In the genomic region with DNA sequence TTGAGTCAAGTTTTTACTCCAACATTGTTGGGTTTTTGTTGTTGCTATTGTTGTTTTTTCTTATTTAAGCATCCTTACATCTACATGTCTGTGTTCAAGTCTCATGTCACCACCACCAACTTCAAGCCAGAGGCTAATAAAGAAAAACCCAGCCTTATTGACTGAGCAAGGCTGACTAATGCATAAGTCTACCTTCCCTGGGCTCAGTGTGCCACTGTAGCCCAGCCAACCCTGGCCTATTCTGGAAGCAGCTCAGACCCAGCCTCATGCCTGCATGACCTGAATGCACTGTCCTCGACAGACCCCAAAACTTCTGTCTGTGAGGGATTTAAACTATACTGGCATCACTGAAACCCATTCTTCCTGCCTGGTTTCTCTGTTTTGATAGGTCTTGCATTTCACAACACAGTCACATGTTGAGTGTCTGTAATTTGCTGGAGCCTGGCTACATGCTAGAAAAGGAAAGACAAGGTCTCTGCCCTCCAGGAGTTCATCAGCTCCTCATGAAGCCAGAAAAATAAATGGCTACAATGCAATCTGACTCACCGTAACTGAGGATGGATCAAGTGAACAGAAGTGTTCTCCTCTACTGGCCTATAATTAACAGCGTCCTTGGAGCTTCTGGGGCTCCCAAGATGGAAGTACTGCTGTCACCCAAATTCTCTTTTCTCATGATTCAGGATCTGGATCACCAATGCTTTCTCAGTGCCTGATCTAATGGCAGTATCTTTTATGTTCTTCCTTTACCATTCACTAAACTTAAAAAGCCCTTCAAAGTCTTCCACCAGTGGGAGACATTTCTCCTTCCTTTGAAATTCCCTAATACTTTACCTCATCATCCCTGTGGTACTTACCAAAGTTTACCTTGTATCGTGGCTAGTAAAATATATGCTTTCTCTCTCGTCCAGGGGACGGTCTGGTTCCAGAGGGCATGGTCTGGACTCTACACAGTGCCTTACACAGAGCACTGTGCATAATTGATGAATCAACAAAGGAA, we compare ENCODE assay signal across 21 cellular contexts.
DNase-seq lines count a peak whose midpoint lies in the region; ATAC-seq, FAIRE-seq and TF ChIP-seq lines count a peak whose summit lies in the region.
"Had no signal": no experiment of that assay in that cellular context is flagged by ENCODE, and none has a peak within 500 bp of the region (broad histone marks: within the 10 kb centered on the region; RNA-seq: fewer than 3 reads in every experiment).

No MANE protein-coding gene starts in this region.

- peak; percentile 20 for TF ChIP-seq CTCF in AG09319 (IDR thresholded peaks at IDR 0.05; ENCODE audit: low read depth, low read length)
- peak; percentile 38 for TF ChIP-seq CTCF in chondrocyte (IDR thresholded peaks at IDR 0.05)

- no peak overlapping the region for H3K27ac Mint-ChIP-seq in chondrocyte (ENCODE audit: unreplicated experiment)
- peak overlapping the region in 1 of 2 donors; percentile 39 for H3K27ac Mint-ChIP-seq in stimulated activated naive CD8-positive, alpha-beta T cell treated with anti-CD3 and anti-CD28 coated beads, Interleukin-15, amount 100 ng/mL, for 72 hours
- H3K27ac Mint-ChIP-seq: activated CD4-positive, alpha-beta memory T cell treated with anti-CD3 and anti-CD28 coated beads for 36 hours; activated naive CD8-positive, alpha-beta T cell treated with anti-CD3 and anti-CD28 coated beads for 36 hours had no signal

- H3K4me3 Mint-ChIP-seq in chondrocyte (ENCODE audit: unreplicated experiment), result no peak overlapping the region
- no peak overlapping the region for H3K4me3 Mint-ChIP-seq in stimulated activated naive CD8-positive, alpha-beta T cell treated with anti-CD3 and anti-CD28 coated beads, Interleukin-15, amount 100 ng/mL, for 72 hours
- H3K4me3 Mint-ChIP-seq: activated CD4-positive, alpha-beta memory T cell treated with anti-CD3 and anti-CD28 coated beads for 36 hours; activated naive CD8-positive, alpha-beta T cell treated with anti-CD3 and anti-CD28 coated beads for 36 hours had no signal

- in situ Hi-C loops in G401 (cut with HindIII; ENCODE audit: low sequenced_read_pairs), result no loop called here

- ATAC-seq in stimulated activated naive CD8-positive, alpha-beta T cell treated with anti-CD3 and anti-CD28 coated beads, Interleukin-15, amount 100 ng/mL, for 72 hours, result no peak
- ATAC-seq: gastroesophageal sphincter, left ventricle myocardium superior, Right ventricle myocardium inferior had no signal

- H3K9me3 Mint-ChIP-seq in chondrocyte (ENCODE audit: low read depth), result no peaks in the 10 kb centered on the region
- no peaks in the 10 kb centered on the region for H3K9me3 Mint-ChIP-seq in stimulated activated naive CD8-positive, alpha-beta T cell treated with anti-CD3 and anti-CD28 coated beads, Interleukin-15, amount 100 ng/mL, for 72 hours
- H3K9me3 Mint-ChIP-seq: activated CD4-positive, alpha-beta memory T cell treated with anti-CD3 and anti-CD28 coated beads for 36 hours; activated naive CD8-positive, alpha-beta T cell treated with anti-CD3 and anti-CD28 coated beads for 36 hours had no signal

- DNase-seq in AG09319 (ENCODE audit: extremely low read depth, low read depth) (no peak), M059J (ENCODE audit: low read depth) (peak; percentile 68), chondrocyte (ENCODE audit: low spot score) (no peak), kidney tubule cell (ENCODE audit: low spot score) (peak; percentile 30), H54 (ENCODE audit: insufficient read length, low spot score) (no peak), G401 (ENCODE audit: low spot score) (no peak)
- DNase-seq in stimulated activated CD4-positive, alpha-beta T cell treated with anti-CD3 and anti-CD28 coated beads, Interleukin-2, amount 100 ng/mL, for 48 hours, result no peak
- DNase-seq in stimulated activated naive CD8-positive, alpha-beta T cell treated with anti-CD3 and anti-CD28 coated beads, Interleukin-15, amount 100 ng/mL, for 72 hours, result no peak
- DNase-seq: activated CD4-positive, alpha-beta memory T cell treated with anti-CD3 and anti-CD28 coated beads for 36 hours; activated naive CD8-positive, alpha-beta T cell treated with anti-CD3 and anti-CD28 coated beads for 36 hours; activated T-cell treated with anti-CD3 and anti-CD28 coated beads, Interleukin-2, amount 50 U/mL, for 48 hours; central memory CD4-positive, alpha-beta T cell; effector memory CD4-positive, alpha-beta T cell; left ventricle myocardium superior; nucleus accumbens; sigmoid colon; stimulated activated CD4-positive, alpha-beta T cell treated with anti-CD3 and anti-CD28 coated beads, Interleukin-2, amount 100 ng/mL, for 24 hours; T-helper 1 cell had no signal

- H3K27me3 Mint-ChIP-seq in chondrocyte (ENCODE audit: low read depth), result no peaks in the 10 kb centered on the region
- H3K27me3 Mint-ChIP-seq in stimulated activated naive CD8-positive, alpha-beta T cell treated with anti-CD3 and anti-CD28 coated beads, Interleukin-15, amount 100 ng/mL, for 72 hours, result no peaks in the 10 kb centered on the region
- H3K27me3 Mint-ChIP-seq: activated naive CD8-positive, alpha-beta T cell treated with anti-CD3 and anti-CD28 coated beads for 36 hours had no signal

- H3K4me1 Mint-ChIP-seq in chondrocyte (ENCODE audit: low read depth), result no peaks in the 10 kb centered on the region
- H3K4me1 Mint-ChIP-seq in stimulated activated naive CD8-positive, alpha-beta T cell treated with anti-CD3 and anti-CD28 coated beads, Interleukin-15, amount 100 ng/mL, for 72 hours, result peaks cover 27% of the 10 kb centered on the region

- FAIRE-seq in H54 (lab: Jason Lieb, UNC), result no peak
- FAIRE-seq: G401.6 had no signal

- no peak for TF ChIP-seq POLR2A in H54 (IDR thresholded peaks at IDR 0.05; ENCODE audit: low read depth, low read length)

- no peaks in the 10 kb centered on the region for H3K36me3 Mint-ChIP-seq in chondrocyte (ENCODE audit: low read depth)
- H3K36me3 Mint-ChIP-seq: activated CD4-positive, alpha-beta memory T cell treated with anti-CD3 and anti-CD28 coated beads for 36 hours; activated naive CD8-positive, alpha-beta T cell treated with anti-CD3 and anti-CD28 coated beads for 36 hours had no signal

Comparison
In these comparisons a context has a peak if more than half of its experiments do, and no peak if none do; other contexts are left out.
1. DNase-seq: peak in M059J (single experiment) and kidney tubule cell (single experiment); none in AG09319 (single experiment), chondrocyte (single experiment), H54 (single experiment), stimulated activated CD4-positive, alpha-beta T cell treated with anti-CD3 and anti-CD28 coated beads, Interleukin-2, amount 100 ng/mL, for 48 hours (0 of 2), stimulated activated naive CD8-positive, alpha-beta T cell treated with anti-CD3 and anti-CD28 coated beads, Interleukin-15, amount 100 ng/mL, for 72 hours (0 of 2) and G401 (single experiment).